ENCODE assay signal across 9 cellular contexts in the genomic region with DNA sequence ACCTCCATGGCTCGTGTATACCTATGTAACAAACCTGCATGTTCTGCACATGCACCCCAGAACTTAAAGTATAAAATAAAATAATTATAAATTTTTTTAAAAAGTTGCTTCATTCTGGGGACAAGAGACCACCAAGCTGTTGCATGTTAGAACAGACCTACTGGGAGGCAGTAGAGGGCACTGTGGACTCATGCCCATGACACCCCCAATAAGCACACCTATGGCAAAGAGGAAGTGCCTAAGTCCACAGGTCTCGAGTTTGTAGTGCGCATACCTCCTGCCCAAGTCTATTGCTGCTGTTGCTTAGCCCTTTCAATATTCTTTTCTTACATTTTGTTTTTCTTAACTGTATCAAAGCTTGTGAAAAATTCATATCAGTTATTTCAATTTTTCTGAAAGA.
DNase-seq lines count a peak whose midpoint lies in the region; ATAC-seq and TF ChIP-seq lines count a peak whose summit lies in the region.
"Had no signal": no experiment of that assay in that cellular context is flagged by ENCODE, and none has a peak within 500 bp of the region (broad histone marks: within the 10 kb centered on the region; RNA-seq: fewer than 3 reads in every experiment).

No MANE protein-coding gene starts in this region.

- H3K4me3 ChIP-seq in GM12865 (ENCODE audit: low read depth, low read length) = no peak overlapping the region
- no peak overlapping the region for H3K4me3 ChIP-seq in H7 (ENCODE audit: insufficient read depth, low read depth, low read length)
- H3K4me3 ChIP-seq in Peyer's patch = no peak overlapping the region
- H3K4me3 ChIP-seq: PC-9 had no signal

- peak overlapping the region in 3 of 4 donors; percentile 42 to 73 (median 65) for H3K27ac ChIP-seq in Peyer's patch
- H3K27ac ChIP-seq: PC-9 had no signal

- H3K36me3 ChIP-seq in H7 (replicated peaks; ENCODE audit: control insufficient read depth, insufficient read depth, low read length) (no peaks in the 10 kb centered on the region), Peyer's patch (no peaks in the 10 kb centered on the region)

- no peaks in the 10 kb centered on the region for H3K9me3 ChIP-seq in Peyer's patch

- TF ChIP-seq CTCF in GM12865 (IDR thresholded peaks at IDR 0.05; ENCODE audit: insufficient read depth, low read depth, low read length, missing control alignments) = peak; percentile 50
- peak in 4 of 6 experiments; percentile 34 to 59 (median 55) for TF ChIP-seq CTCF in Peyer's patch (IDR thresholded peaks at IDR 0.05)

- no peak for ATAC-seq in HG02763 (IDR thresholded peaks at IDR 0.05; ENCODE audit: unreplicated experiment)

- H3K27me3 ChIP-seq in H7 (ENCODE audit: control insufficient read depth, insufficient read depth, low read length) (no peaks in the 10 kb centered on the region), Peyer's patch (no peaks in the 10 kb centered on the region)

- TF ChIP-seq POLR2A in Peyer's patch (IDR thresholded peaks at IDR 0.05) = no peak

- H3K4me1 ChIP-seq in Peyer's patch = peaks cover 0 to 4% (median 0%) of the 10 kb centered on the region in 4 donors

- DNase-seq in GM12865 (ENCODE audit: low read depth) (peak; percentile 82), H7 (peak; percentile 31), Peyer's patch (peak in 2 of 3 donors; percentile 60 to 74), kidney tubule cell (ENCODE audit: low spot score) (peak; percentile 37), SW 1271 (lab: John Stamatoyannopoulos, UW) (no peak), SW480 (ENCODE audit: low spot score) (no peak), superior temporal gyrus (ENCODE audit: extremely low spot score) (no peak)
- DNase-seq: PC-9 had no signal

Comparison
In these comparisons a context has a peak if more than half of its experiments do, and no peak if none do; other contexts are left out.
1. DNase-seq: peak in GM12865 (single experiment), H7 (single experiment), Peyer's patch (2 of 3) and kidney tubule cell (single experiment); none in SW 1271 (0 of 2), SW480 (single experiment) and superior temporal gyrus (single experiment).